In genomic region chr16:23060458-23061320, GRCh38 we compare ENCODE assay signal across 8 cellular contexts.
DNase-seq lines count a peak whose midpoint lies in the region; ATAC-seq and TF ChIP-seq lines count a peak whose summit lies in the region.

No MANE protein-coding gene starts in this region.

- peaks cover 21% of the 10 kb centered on the region for H3K4me1 Mint-ChIP-seq in activated CD8-positive, alpha-beta memory T cell treated with anti-CD3 and anti-CD28 coated beads, Interleukin-2, amount 10 ng/mL, durations not matched to agents 7 days and 5 days
- peaks cover 2 to 6% of the 10 kb centered on the region in 2 donors for H3K4me1 Mint-ChIP-seq in stimulated activated naive B cell treated with anti-CD40 and anti-IgM and Interleukin-4, amounts not matched to agents 10 μg/mL and 1 μg/mL and 100 μg/mL, for 72 hours

- H3K27ac ChIP-seq in HL-60 (replicated peaks): no peak overlapping the region

- CTCF ChIA-PET in activated CD8-positive, alpha-beta memory T cell treated with anti-CD3 and anti-CD28 coated beads, Interleukin-2, amount 10 ng/mL, durations not matched to agents 7 days and 5 days (lab: Charles Lee): interaction anchor here (0.6 kb wide), 1 partner anchor 120 kb away, joined by 3 read pairs; no protein-coding TSS in a partner anchor

- peaks cover 9% of the 10 kb centered on the region for H3K27me3 Mint-ChIP-seq in activated CD8-positive, alpha-beta memory T cell treated with anti-CD3 and anti-CD28 coated beads, Interleukin-2, amount 10 ng/mL, durations not matched to agents 7 days and 5 days
- peaks cover 21 to 22% of the 10 kb centered on the region in 2 donors for H3K27me3 Mint-ChIP-seq in stimulated activated naive B cell treated with anti-CD40 and anti-IgM and Interleukin-4, amounts not matched to agents 10 μg/mL and 1 μg/mL and 100 μg/mL, for 72 hours

- DNase-seq in COR-L47 (lab: John Stamatoyannopoulos, UW): peak; percentile 64
- DNase-seq in HL-60 (ENCODE audit: low read depth in 1 of 2, low spot score in 1 of 2): peak; percentile 40 to 69
- peak; percentile 23 for DNase-seq in NOMO-1 treated with dmso at 0.1 percent for 144 hours (lab: John Stamatoyannopoulos, UW; ENCODE audit: unreplicated experiment)
- peak; percentile 68 for DNase-seq in activated CD8-positive, alpha-beta memory T cell treated with anti-CD3 and anti-CD28 coated beads, Interleukin-2, amount 10 ng/mL, durations not matched to agents 7 days and 5 days
- DNase-seq in epithelial cell of esophagus (ENCODE audit: low read depth): peak; percentile 79
- peak; percentile 79 for DNase-seq in myocyte (ENCODE audit: low read depth)
- DNase-seq in stimulated activated naive B cell treated with anti-CD40 and anti-IgM and Interleukin-4, amounts not matched to agents 10 μg/mL and 1 μg/mL and 100 μg/mL, for 72 hours: peak; percentile 11

- TF ChIP-seq CTCF in HL-60 (IDR thresholded peaks at IDR 0.05; ENCODE audit: insufficient read depth, low read length) (peak; percentile 46), epithelial cell of esophagus (IDR thresholded peaks at IDR 0.05; ENCODE audit: insufficient read depth, low read depth, low read length, missing control alignments) (peak; percentile 95)

- ATAC-seq in activated CD8-positive, alpha-beta memory T cell treated with anti-CD3 and anti-CD28 coated beads, Interleukin-2, amount 10 ng/mL, durations not matched to agents 7 days and 5 days: peak; percentile 70
- peak; percentile 76 to 83 for ATAC-seq in stimulated activated naive B cell treated with anti-CD40 and anti-IgM and Interleukin-4, amounts not matched to agents 10 μg/mL and 1 μg/mL and 100 μg/mL, for 72 hours (replicated peaks)
- ATAC-seq in GM21447 (IDR thresholded peaks at IDR 0.05; ENCODE audit: unreplicated experiment): no peak

- H3K27ac Mint-ChIP-seq in activated CD8-positive, alpha-beta memory T cell treated with anti-CD3 and anti-CD28 coated beads, Interleukin-2, amount 10 ng/mL, durations not matched to agents 7 days and 5 days: no peak overlapping the region
- H3K27ac Mint-ChIP-seq in stimulated activated naive B cell treated with anti-CD40 and anti-IgM and Interleukin-4, amounts not matched to agents 10 μg/mL and 1 μg/mL and 100 μg/mL, for 72 hours: no peak overlapping the region

- no peaks in the 10 kb centered on the region for H3K9me3 Mint-ChIP-seq in activated CD8-positive, alpha-beta memory T cell treated with anti-CD3 and anti-CD28 coated beads, Interleukin-2, amount 10 ng/mL, durations not matched to agents 7 days and 5 days (ENCODE audit: low read depth)
- peaks cover 0 to 2% of the 10 kb centered on the region in 2 donors for H3K9me3 Mint-ChIP-seq in stimulated activated naive B cell treated with anti-CD40 and anti-IgM and Interleukin-4, amounts not matched to agents 10 μg/mL and 1 μg/mL and 100 μg/mL, for 72 hours

- H3K4me3 ChIP-seq in HL-60 (replicated peaks; ENCODE audit: insufficient read depth, low read length) (no peak overlapping the region), epithelial cell of esophagus (ENCODE audit: low read length) (no peak overlapping the region)

- no peak overlapping the region for H3K4me3 Mint-ChIP-seq in activated CD8-positive, alpha-beta memory T cell treated with anti-CD3 and anti-CD28 coated beads, Interleukin-2, amount 10 ng/mL, durations not matched to agents 7 days and 5 days
- no peak overlapping the region for H3K4me3 Mint-ChIP-seq in stimulated activated naive B cell treated with anti-CD40 and anti-IgM and Interleukin-4, amounts not matched to agents 10 μg/mL and 1 μg/mL and 100 μg/mL, for 72 hours

- no peaks in the 10 kb centered on the region for H3K27me3 ChIP-seq in HL-60 (ENCODE audit: insufficient read depth, poor library complexity, severe bottlenecking)

- H3K36me3 Mint-ChIP-seq in activated CD8-positive, alpha-beta memory T cell treated with anti-CD3 and anti-CD28 coated beads, Interleukin-2, amount 10 ng/mL, durations not matched to agents 7 days and 5 days: no peaks in the 10 kb centered on the region
- H3K36me3 Mint-ChIP-seq in stimulated activated naive B cell treated with anti-CD40 and anti-IgM and Interleukin-4, amounts not matched to agents 10 μg/mL and 1 μg/mL and 100 μg/mL, for 72 hours: peaks cover 0 to 5% of the 10 kb centered on the region in 2 donors

Comparison
In these comparisons a context has a peak if more than half of its experiments do, and no peak if none do; other contexts are left out.
1. DNase-seq: peak in every context shown above with its lines; median percentile 79 in epithelial cell of esophagus; 79 in myocyte; 68 in activated CD8-positive, alpha-beta memory T cell treated with anti-CD3 and anti-CD28 coated beads, Interleukin-2, amount 10 ng/mL, durations not matched to agents 7 days and 5 days; 64 in COR-L47; 54 in HL-60; 23 in NOMO-1 treated with dmso at 0.1 percent for 144 hours; 11 in stimulated activated naive B cell treated with anti-CD40 and anti-IgM and Interleukin-4, amounts not matched to agents 10 μg/mL and 1 μg/mL and 100 μg/mL, for 72 hours.